In the genomic region with DNA sequence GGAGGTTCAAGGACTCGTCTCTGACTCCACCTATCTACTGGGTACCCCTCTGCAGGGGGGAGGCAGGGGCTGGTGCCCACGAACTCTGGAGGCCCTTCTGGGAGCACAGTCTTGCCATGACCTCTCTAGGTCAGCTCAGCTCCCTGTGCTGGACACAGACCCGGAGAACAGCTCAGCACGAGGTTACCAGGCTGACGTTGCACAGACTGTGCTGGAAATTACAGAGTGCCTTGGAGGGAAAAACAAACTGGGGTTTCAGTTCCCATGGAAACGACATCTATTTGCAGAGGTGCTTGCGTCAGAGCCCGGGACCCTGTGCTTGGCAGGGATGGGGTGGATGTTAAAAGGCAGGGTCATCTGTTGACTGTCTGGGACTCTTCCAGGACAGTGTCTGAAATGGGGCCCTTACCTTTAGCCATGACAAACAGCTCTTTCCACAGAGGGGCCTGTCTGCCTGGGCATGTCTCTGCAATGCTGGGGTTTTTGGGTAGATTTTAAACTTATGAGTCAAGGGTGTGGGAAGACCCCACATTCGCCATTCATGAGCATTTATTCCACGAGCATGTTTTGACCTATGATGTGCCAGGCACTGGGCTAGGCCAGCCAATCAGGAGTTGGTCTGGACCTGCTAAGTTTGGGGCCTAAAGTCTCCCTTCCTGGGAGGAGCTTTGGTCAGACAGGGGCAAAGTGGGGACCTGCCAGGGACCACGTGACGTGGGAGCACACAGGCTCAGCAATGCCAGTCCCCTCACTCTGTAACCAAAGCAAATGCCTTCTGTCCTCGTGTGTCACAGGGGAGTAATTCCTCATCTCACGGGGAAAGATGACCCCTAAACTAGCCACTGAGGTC, we compare ENCODE assay signal across 9 cellular contexts. TPM values are rescaled to one million over a fixed set of nuclear protein-coding genes. Genes with fewer than 3 reads are reported as not detected.
DNase-seq lines count a peak whose midpoint lies in the region; ATAC-seq and TF ChIP-seq lines count a peak whose summit lies in the region.
"Had no signal": no experiment of that assay in that cellular context is flagged by ENCODE, and none has a peak within 500 bp of the region (broad histone marks: within the 10 kb centered on the region; RNA-seq: fewer than 3 reads in every experiment).

No MANE protein-coding gene starts in this region.

- no peak overlapping the region for H3K27ac ChIP-seq in OCI-LY7 (ENCODE audit: low read depth, low read length, poor library complexity, severe bottlenecking)
- peak overlapping the region; percentile 94 for H3K27ac ChIP-seq in brain microvascular endothelial cell

- H2AFZ ChIP-seq in OCI-LY7 (ENCODE audit: low read length): peak overlapping the region; percentile 46

- H3K27me3 ChIP-seq in brain microvascular endothelial cell (replicated peaks): no peaks in the 10 kb centered on the region

- in situ Hi-C loops in brain microvascular endothelial cell (cut with HindIII; ENCODE audit: low pct_ligation_motif_present, low sequenced_read_pairs): loop anchor here (25.0 kb wide), 2 partner anchors 130 to 230 kb away; a partner anchor contains a TSS

- ATAC-seq in GM19463 (IDR thresholded peaks at IDR 0.05; ENCODE audit: unreplicated experiment) (peak; percentile 57), left lobe of liver (peak; percentile 66)
- ATAC-seq in stimulated activated naive B cell treated with anti-CD40 and anti-IgM and Interleukin-4, amounts not matched to agents 10 μg/mL and 1 μg/mL and 100 μg/mL, for 72 hours (replicated peaks): peak; percentile 73 to 79

- no peaks in the 10 kb centered on the region for H3K27me3 Mint-ChIP-seq in stimulated activated naive B cell treated with anti-CD40 and anti-IgM and Interleukin-4, amounts not matched to agents 10 μg/mL and 1 μg/mL and 100 μg/mL, for 72 hours

- no peaks in the 10 kb centered on the region for H4K20me1 ChIP-seq in OCI-LY7 (ENCODE audit: insufficient read depth, low read length)

- TF ChIP-seq CTCF in AG09309 (IDR thresholded peaks at IDR 0.05; ENCODE audit: control insufficient read depth, insufficient read depth, low read depth, low read length, missing control alignments) (no peak), OCI-LY7 (conservative IDR thresholded peaks at IDR 0.05; ENCODE audit: low read length) (no peak), brain microvascular endothelial cell (IDR thresholded peaks at IDR 0.05; ENCODE audit: low read depth, low read length, missing control alignments) (no peak)

- DNase-seq in AG09309 (ENCODE audit: low read depth) (peak; percentile 84), OCI-LY7 (ENCODE audit: low spot score) (peak; percentile 21), brain microvascular endothelial cell (peak; percentile 98), left lobe of liver (ENCODE audit: low spot score) (peak; percentile 96), germinal center (ENCODE audit: low spot score) (no peak)
- peak; percentile 82 for DNase-seq in stimulated activated naive B cell treated with anti-CD40 and anti-IgM and Interleukin-4, amounts not matched to agents 10 μg/mL and 1 μg/mL and 100 μg/mL, for 72 hours
- no peak for DNase-seq in effector CD4-positive, alpha-beta T cell

- CTCF ChIA-PET in OCI-LY7 (lab: Charles Lee; ENCODE audit: unreplicated experiment): interaction anchor here (0.6 kb wide), 1 partner anchor 82 kb away, joined by 3 read pairs; no protein-coding TSS in a partner anchor

- H3K4me3 ChIP-seq in AG09309 (ENCODE audit: control insufficient read depth, low read depth, low read length) (no peak overlapping the region), OCI-LY7 (ENCODE audit: low read depth, low read length, poor library complexity, severe bottlenecking) (no peak overlapping the region), brain microvascular endothelial cell (ENCODE audit: low read depth, low read length) (no peak overlapping the region)

- no peak overlapping the region; the same call in 1 of the 2 replicates for H3K4me2 ChIP-seq in OCI-LY7 (ENCODE audit: low read length)

- H3K79me2 ChIP-seq in OCI-LY7 (ENCODE audit: insufficient read depth, low read depth, low read length): no peaks in the 10 kb centered on the region

- H3K9me3 ChIP-seq in OCI-LY7 (ENCODE audit: low read length): no peaks in the 10 kb centered on the region

- peak overlapping the region; percentile 46 to 68 for H3K4me3 Mint-ChIP-seq in stimulated activated naive B cell treated with anti-CD40 and anti-IgM and Interleukin-4, amounts not matched to agents 10 μg/mL and 1 μg/mL and 100 μg/mL, for 72 hours

- POLR2A ChIA-PET in OCI-LY7 (lab: Charles Lee): no interaction called here

- BruUV-seq in OCI-LY7 (replicated peaks; lab: Mats Ljungman, UMichigan): no TSS peak

- intact Hi-C loops in OCI-LY7 (cut with micrococcal nuclease; ENCODE audit: unreplicated experiment): no loop called here

- H3K4me1 Mint-ChIP-seq in stimulated activated naive B cell treated with anti-CD40 and anti-IgM and Interleukin-4, amounts not matched to agents 10 μg/mL and 1 μg/mL and 100 μg/mL, for 72 hours: peaks cover 63 to 95% of the 10 kb centered on the region in 2 donors

- peaks cover 32% of the 10 kb centered on the region for H3K4me1 ChIP-seq in OCI-LY7 (ENCODE audit: insufficient read depth, low read length, poor library complexity, severe bottlenecking)

- H3K36me3 ChIP-seq in OCI-LY7 (ENCODE audit: insufficient read depth, low read length): no peaks in the 10 kb centered on the region
- H3K36me3 ChIP-seq in brain microvascular endothelial cell (replicated peaks): no peaks in the 10 kb centered on the region

- H3K9me2 ChIP-seq in OCI-LY7 (ENCODE audit: insufficient read depth, low read length): no peaks in the 10 kb centered on the region

- peak overlapping the region; percentile 99 for H3K27ac Mint-ChIP-seq in stimulated activated naive B cell treated with anti-CD40 and anti-IgM and Interleukin-4, amounts not matched to agents 10 μg/mL and 1 μg/mL and 100 μg/mL, for 72 hours

- no peaks in the 10 kb centered on the region for H3K9me3 Mint-ChIP-seq in stimulated activated naive B cell treated with anti-CD40 and anti-IgM and Interleukin-4, amounts not matched to agents 10 μg/mL and 1 μg/mL and 100 μg/mL, for 72 hours

- H3K36me3 Mint-ChIP-seq in stimulated activated naive B cell treated with anti-CD40 and anti-IgM and Interleukin-4, amounts not matched to agents 10 μg/mL and 1 μg/mL and 100 μg/mL, for 72 hours: no peaks in the 10 kb centered on the region

RNA-seq across cellular contexts. Expression of a gene that starts 22.5 kb away (rescaled TPM):
- 1.8 and 2.3 TPM in 2 replicates for total RNA-seq in OCI-LY7 (2014; rRNA removed; shearing (Covaris generic))
- 0.48 TPM in 1 of 2 replicates, not detected in the other for total RNA-seq in OCI-LY7 (2022)
- total RNA-seq in left lobe of liver: 0.75 TPM
- total RNA-seq: epithelial cell of proximal tubule had no signal

RNA-seq across cellular contexts. Expression of a gene that starts 41.4 kb away (rescaled TPM):
- total RNA-seq in OCI-LY7 (2014; rRNA removed; shearing (Covaris generic)): 0.18 and 0.22 TPM in 2 replicates
- total RNA-seq in OCI-LY7 (2022) (0.66 and 0.97 TPM in 2 replicates), left lobe of liver (0.13 TPM)
- total RNA-seq: epithelial cell of proximal tubule had no signal

Comparison
In these comparisons a context has a peak if more than half of its experiments do, and no peak if none do; other contexts are left out.
1. DNase-seq: peak in AG09309 (single experiment), OCI-LY7 (single experiment), brain microvascular endothelial cell (single experiment), left lobe of liver (single experiment) and stimulated activated naive B cell treated with anti-CD40 and anti-IgM and Interleukin-4, amounts not matched to agents 10 μg/mL and 1 μg/mL and 100 μg/mL, for 72 hours (single experiment); none in effector CD4-positive, alpha-beta T cell (single experiment) and germinal center (single experiment).
2. Peak in every context shown above with its lines, with median percentiles within 50 percentile points of each other: ATAC-seq.